Comparison of ENCODE assay signal across 1 cellular context in genomic region chr21:36235058-36235582, GRCh38.
A peak's percentile ranks its signal among the peaks of the same experiment; 100 is the strongest.
TF ChIP-seq lines count a peak whose summit lies in the region.

No MANE protein-coding gene starts in this region.

TF ChIP-seq in HepG2, 621 proteins besides CTCF, POLR2A, EP300 and RAD21 (continued from another document and continues in another):
- TF ChIP-seq ZNF142 (CRISPR knock-in tag; IDR thresholded peaks at IDR 0.05) (no peak), CSRNP2 (CRISPR knock-in tag; conservative IDR thresholded peaks at IDR 0.05; ENCODE audit: low read depth) (no peak), NFKB2 (CRISPR knock-in tag; IDR thresholded peaks at IDR 0.05; ENCODE audit: borderline replicate concordance) (no peak), TFAP4 (IDR thresholded peaks at IDR 0.05; ENCODE audit: borderline replicate concordance, low read depth) (peak; percentile 35; the same call in 1 of the 2 replicates), LCORL (IDR thresholded peaks at IDR 0.05) (no peak), LCORL (CRISPR knock-in tag; IDR thresholded peaks at IDR 0.05) (0 out of 2 replicates have a peak, but pooled peaks have one; percentile 62), TRAFD1 (CRISPR knock-in tag; IDR thresholded peaks at IDR 0.05; ENCODE audit: borderline replicate concordance) (no peak), JUNB (CRISPR knock-in tag; IDR thresholded peaks at IDR 0.05; ENCODE audit: borderline replicate concordance) (peak; percentile 25; the same call in 1 of the 2 replicates), FOXA3 (CRISPR knock-in tag; IDR thresholded peaks at IDR 0.05) (peak; percentile 94), ZNF205 (CRISPR knock-in tag; IDR thresholded peaks at IDR 0.05) (peak; percentile 77), ZNF775 (CRISPR knock-in tag; IDR thresholded peaks at IDR 0.05; ENCODE audit: borderline replicate concordance) (no peak), ZBTB20 (CRISPR knock-in tag; IDR thresholded peaks at IDR 0.05; ENCODE audit: borderline replicate concordance, low read depth) (peak; percentile 47; the same call in 1 of the 2 replicates), KAT8 (CRISPR knock-in tag; IDR thresholded peaks at IDR 0.05) (peak; percentile 70), SMARCE1 (IDR thresholded peaks at IDR 0.05; ENCODE audit: borderline replicate concordance) (no peak), BATF2 (CRISPR knock-in tag; IDR thresholded peaks at IDR 0.05) (no peak), ZNF362 (CRISPR knock-in tag; IDR thresholded peaks at IDR 0.05; ENCODE audit: borderline replicate concordance) (peak; percentile 89), ZNF674 (CRISPR knock-in tag; IDR thresholded peaks at IDR 0.05; ENCODE audit: low read depth) (no peak), ZNF337 (CRISPR knock-in tag; IDR thresholded peaks at IDR 0.05; ENCODE audit: borderline replicate concordance, low read depth) (no peak), ZBTB37 (CRISPR knock-in tag; IDR thresholded peaks at IDR 0.05) (no peak), FOSL1 (CRISPR knock-in tag; IDR thresholded peaks at IDR 0.05; ENCODE audit: borderline replicate concordance) (peak; percentile 40; the same call in 1 of the 2 replicates), MATR3 (CRISPR knock-in tag; IDR thresholded peaks at IDR 0.05) (no peak), NFYB (CRISPR knock-in tag; IDR thresholded peaks at IDR 0.05) (no peak; the same call in 1 of the 2 replicates), SP140L (CRISPR knock-in tag; IDR thresholded peaks at IDR 0.05; ENCODE audit: borderline replicate concordance) (0 out of 2 replicates have a peak, but pooled peaks have one; percentile 56), HIC2 (CRISPR knock-in tag; IDR thresholded peaks at IDR 0.05; ENCODE audit: low read depth) (peak; percentile 80; the same call in 1 of the 2 replicates), HCFC1 (IDR thresholded peaks at IDR 0.05; ENCODE audit: low read depth, low read length) (no peak), HMGA1 (CRISPR knock-in tag; conservative IDR thresholded peaks at IDR 0.05) (no peak), HIVEP1 (CRISPR knock-in tag; IDR thresholded peaks at IDR 0.05) (peak; percentile 66; the same call in 1 of the 2 replicates), IRF2 (CRISPR knock-in tag; IDR thresholded peaks at IDR 0.05) (peak; percentile 94), DZIP1 (CRISPR knock-in tag; IDR thresholded peaks at IDR 0.05) (no peak), CHD4 (IDR thresholded peaks at IDR 0.05; ENCODE audit: borderline replicate concordance, low read length) (peak; percentile 54; the same call in 1 of the 2 replicates), ZKSCAN5 (CRISPR knock-in tag; IDR thresholded peaks at IDR 0.05) (no peak), ZNF576 (CRISPR knock-in tag; IDR thresholded peaks at IDR 0.05) (no peak), TEAD2 (CRISPR knock-in tag; IDR thresholded peaks at IDR 0.05) (no peak), ZNF10 (CRISPR knock-in tag; IDR thresholded peaks at IDR 0.05; ENCODE audit: borderline replicate concordance, low read depth) (no peak), ETV5 (CRISPR knock-in tag; IDR thresholded peaks at IDR 0.05; ENCODE audit: borderline replicate concordance) (peak; percentile 77; the same call in 1 of the 2 replicates), HOXA9 (CRISPR knock-in tag; IDR thresholded peaks at IDR 0.05; ENCODE audit: borderline replicate concordance) (no peak), YEATS2 (CRISPR knock-in tag; IDR thresholded peaks at IDR 0.05; ENCODE audit: borderline replicate concordance) (peak; percentile 48; the same call in 1 of the 2 replicates), JARID2 (CRISPR knock-in tag; IDR thresholded peaks at IDR 0.05; ENCODE audit: insufficient replicate concordance) (no peak), MAFG (CRISPR knock-in tag; IDR thresholded peaks at IDR 0.05) (no peak), ZMYM2 (CRISPR knock-in tag; IDR thresholded peaks at IDR 0.05) (peak; percentile 88; the same call in 1 of the 2 replicates), ARNT (IDR thresholded peaks at IDR 0.05) (no peak), ZNF512 (CRISPR knock-in tag; IDR thresholded peaks at IDR 0.05) (no peak)
